13 cellular contexts compared by ENCODE assay signal in the genomic region with DNA sequence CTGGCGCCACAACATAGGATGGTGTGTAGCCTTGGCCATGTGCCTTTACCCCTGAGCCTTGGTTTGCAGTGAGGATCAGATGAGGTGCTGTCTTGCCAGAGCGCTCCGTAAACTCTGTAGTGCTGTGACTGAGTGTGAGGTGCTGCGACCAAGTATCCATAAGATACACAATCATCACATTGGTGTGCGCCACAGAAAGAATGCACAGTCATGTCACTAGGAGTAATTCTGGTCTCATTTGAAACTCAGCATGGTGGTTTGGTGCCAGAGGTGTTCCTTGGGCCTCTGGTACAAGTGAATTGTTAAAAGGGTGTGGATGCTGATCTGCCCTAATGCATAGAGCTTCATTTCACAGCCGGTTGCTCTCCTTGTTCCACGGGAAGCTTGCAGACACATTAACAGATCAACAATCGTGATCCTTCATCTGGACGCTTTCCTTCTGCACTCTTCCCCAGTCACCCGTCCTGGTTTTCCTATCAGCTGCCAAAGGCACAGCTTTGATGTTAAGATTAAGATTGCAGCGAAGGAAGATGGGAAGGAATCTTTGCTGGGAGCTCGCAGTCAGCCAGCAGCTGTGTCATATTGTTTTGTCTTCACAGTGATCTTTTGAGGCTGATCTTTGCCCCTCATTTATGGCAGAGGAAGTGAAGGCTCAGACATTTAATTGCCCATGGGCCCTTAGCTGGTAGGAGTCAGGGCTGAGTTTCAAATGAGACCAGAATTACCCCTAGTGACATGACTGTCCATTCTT.
DNase-seq lines count a peak whose midpoint lies in the region; ATAC-seq and TF ChIP-seq lines count a peak whose summit lies in the region.
"Had no signal": no experiment of that assay in that cellular context is flagged by ENCODE, and none has a peak within 500 bp of the region (broad histone marks: within the 10 kb centered on the region; RNA-seq: fewer than 3 reads in every experiment).

No MANE protein-coding gene starts in this region.

- H3K27me3 Mint-ChIP-seq in activated CD4-positive, alpha-beta T cell treated with anti-CD3 and anti-CD28 coated beads, Interleukin-2, amount 10 ng/mL, durations not matched to agents 24 days and 14 days, result no peaks in the 10 kb centered on the region
- peaks cover 3% of the 10 kb centered on the region for H3K27me3 Mint-ChIP-seq in nephron progenitor cell (ENCODE audit: low read depth, poor library complexity)
- H3K27me3 Mint-ChIP-seq in activated T-helper 2 cell treated with anti-CD3 and anti-CD28 coated beads, Interferon-gamma antibody, Interleukin-2, Interleukin-4, amounts not matched to agents 10 μg/mL and 5 μg/mL and 100 μg/mL, durations not matched to agents 14 hours and 24 hours and 36 hours (ENCODE audit: low read depth), result no peaks in the 10 kb centered on the region
- H3K27me3 Mint-ChIP-seq: stimulated activated naive CD8-positive, alpha-beta T cell treated with anti-CD3 and anti-CD28 coated beads, Interleukin-15, amount 100 ng/mL, for 72 hours had no signal

- no peak overlapping the region for H3K4me3 Mint-ChIP-seq in activated CD4-positive, alpha-beta T cell treated with anti-CD3 and anti-CD28 coated beads, Interleukin-2, amount 10 ng/mL, durations not matched to agents 24 days and 14 days
- H3K4me3 Mint-ChIP-seq in nephron progenitor cell, result no peak overlapping the region
- no peak overlapping the region for H3K4me3 Mint-ChIP-seq in activated T-helper 2 cell treated with anti-CD3 and anti-CD28 coated beads, Interferon-gamma antibody, Interleukin-2, Interleukin-4, amounts not matched to agents 10 μg/mL and 5 μg/mL and 100 μg/mL, durations not matched to agents 14 hours and 24 hours and 36 hours (ENCODE audit: low read depth)
- H3K4me3 Mint-ChIP-seq: stimulated activated naive CD8-positive, alpha-beta T cell treated with anti-CD3 and anti-CD28 coated beads, Interleukin-15, amount 100 ng/mL, for 72 hours had no signal

- no peaks in the 10 kb centered on the region for H3K36me3 ChIP-seq in duodenal mucosa (ENCODE audit: control insufficient read depth in 1 of 2, insufficient read depth in 2 of 2, low read length in 2 of 2)
- H3K36me3 ChIP-seq in vagina, result no peaks in the 10 kb centered on the region

- no peak for DNase-seq in activated CD4-positive, alpha-beta T cell treated with anti-CD3 and anti-CD28 coated beads, Interleukin-2, amount 10 ng/mL, durations not matched to agents 24 days and 14 days
- no peak for DNase-seq in activated CD4-positive, alpha-beta T cell treated with anti-CD3 and anti-CD28 coated beads, Interleukin-2, amount 50 U/mL, for 4 hours
- no peak for DNase-seq in nephron progenitor cell
- DNase-seq in vagina (ENCODE audit: extremely low spot score in 2 of 2), result no peak
- DNase-seq in cerebellar nuclear complex (lab: John Stamatoyannopoulos, UW), result no peak
- no peak for DNase-seq in activated T-helper 2 cell treated with anti-CD3 and anti-CD28 coated beads, Interferon-gamma antibody, Interleukin-2, Interleukin-4, amounts not matched to agents 10 μg/mL and 5 μg/mL and 100 μg/mL, durations not matched to agents 14 hours and 24 hours and 36 hours (ENCODE audit: low spot score)
- DNase-seq: activated CD4-positive, alpha-beta T cell treated with anti-CD3 and anti-CD28 coated beads for 1 hour; hippocampal formation; NCI-H1694 treated with DMSO at 0.1 percent for 48 hours; stimulated activated CD4-positive, alpha-beta T cell treated with anti-CD3 and anti-CD28 coated beads, Interleukin-4, amount 100 ng/mL, for 4 hours; stimulated activated naive CD8-positive, alpha-beta T cell treated with anti-CD3 and anti-CD28 coated beads, Interleukin-15, amount 100 ng/mL, for 72 hours had no signal

- H3K4me3 ChIP-seq in duodenal mucosa (ENCODE audit: low read depth in 1 of 2, low read length in 2 of 2) (peak overlapping the region; percentile 1 to 8), vagina (no peak overlapping the region)

- H3K9me3 Mint-ChIP-seq in activated CD4-positive, alpha-beta T cell treated with anti-CD3 and anti-CD28 coated beads, Interleukin-2, amount 10 ng/mL, durations not matched to agents 24 days and 14 days, result no peaks in the 10 kb centered on the region
- H3K9me3 Mint-ChIP-seq in nephron progenitor cell, result no peaks in the 10 kb centered on the region
- H3K9me3 Mint-ChIP-seq in activated T-helper 2 cell treated with anti-CD3 and anti-CD28 coated beads, Interferon-gamma antibody, Interleukin-2, Interleukin-4, amounts not matched to agents 10 μg/mL and 5 μg/mL and 100 μg/mL, durations not matched to agents 14 hours and 24 hours and 36 hours, result no peaks in the 10 kb centered on the region
- H3K9me3 Mint-ChIP-seq: stimulated activated naive CD8-positive, alpha-beta T cell treated with anti-CD3 and anti-CD28 coated beads, Interleukin-15, amount 100 ng/mL, for 72 hours had no signal

- intact Hi-C loops in activated CD4-positive, alpha-beta T cell treated with anti-CD3 and anti-CD28 coated beads, Interleukin-2, amount 10 ng/mL, durations not matched to agents 24 days and 14 days (cut with micrococcal nuclease), result no loop called here
- intact Hi-C loops in vagina (cut with DNase I), result no loop called here
- intact Hi-C loops in activated T-helper 2 cell treated with anti-CD3 and anti-CD28 coated beads, Interferon-gamma antibody, Interleukin-2, Interleukin-4, amounts not matched to agents 10 μg/mL and 5 μg/mL and 100 μg/mL, durations not matched to agents 14 hours and 24 hours and 36 hours (cut with micrococcal nuclease), result no loop called here

- no peak for TF ChIP-seq CTCF in nephron progenitor cell (IDR thresholded peaks at IDR 0.05)
- TF ChIP-seq CTCF in vagina (IDR thresholded peaks at IDR 0.05), result no peak

- H3K27ac ChIP-seq in duodenal mucosa (ENCODE audit: low read depth, low read length) (peak overlapping the region; percentile 3), vagina (peak overlapping the region; percentile 43)

- H3K27ac Mint-ChIP-seq in activated CD4-positive, alpha-beta T cell treated with anti-CD3 and anti-CD28 coated beads, Interleukin-2, amount 10 ng/mL, durations not matched to agents 24 days and 14 days, result peak overlapping the region; percentile 8
- peak overlapping the region; percentile 95 for H3K27ac Mint-ChIP-seq in nephron progenitor cell
- no peak overlapping the region for H3K27ac Mint-ChIP-seq in activated T-helper 2 cell treated with anti-CD3 and anti-CD28 coated beads, Interferon-gamma antibody, Interleukin-2, Interleukin-4, amounts not matched to agents 10 μg/mL and 5 μg/mL and 100 μg/mL, durations not matched to agents 14 hours and 24 hours and 36 hours

- H3K4me1 ChIP-seq in duodenal mucosa (ENCODE audit: control insufficient read depth in 1 of 2, insufficient read depth in 2 of 2, low read length in 2 of 2) (peaks cover 58 to 62% of the 10 kb centered on the region in 2 donors), vagina (peaks cover 72% of the 10 kb centered on the region)

- H3K9me3 ChIP-seq in duodenal mucosa (ENCODE audit: control insufficient read depth in 1 of 2, low read length in 2 of 2), result no peaks in the 10 kb centered on the region
- no peaks in the 10 kb centered on the region for H3K9me3 ChIP-seq in vagina

- TF ChIP-seq POLR2A in vagina (IDR thresholded peaks at IDR 0.05), result no peak

- H3K27me3 ChIP-seq in duodenal mucosa (ENCODE audit: control insufficient read depth in 1 of 2, insufficient read depth in 2 of 2, low read length in 2 of 2), result no peaks in the 10 kb centered on the region
- no peaks in the 10 kb centered on the region for H3K27me3 ChIP-seq in vagina

- peaks cover 61% of the 10 kb centered on the region for H3K4me1 Mint-ChIP-seq in activated CD4-positive, alpha-beta T cell treated with anti-CD3 and anti-CD28 coated beads, Interleukin-2, amount 10 ng/mL, durations not matched to agents 24 days and 14 days
- peaks cover 73% of the 10 kb centered on the region for H3K4me1 Mint-ChIP-seq in nephron progenitor cell
- H3K4me1 Mint-ChIP-seq in activated T-helper 2 cell treated with anti-CD3 and anti-CD28 coated beads, Interferon-gamma antibody, Interleukin-2, Interleukin-4, amounts not matched to agents 10 μg/mL and 5 μg/mL and 100 μg/mL, durations not matched to agents 14 hours and 24 hours and 36 hours (ENCODE audit: low read depth), result peaks cover 44% of the 10 kb centered on the region

- peaks cover 2% of the 10 kb centered on the region for H3K36me3 Mint-ChIP-seq in activated CD4-positive, alpha-beta T cell treated with anti-CD3 and anti-CD28 coated beads, Interleukin-2, amount 10 ng/mL, durations not matched to agents 24 days and 14 days (ENCODE audit: low read depth)
- no peaks in the 10 kb centered on the region for H3K36me3 Mint-ChIP-seq in nephron progenitor cell (ENCODE audit: low read depth)
- no peaks in the 10 kb centered on the region for H3K36me3 Mint-ChIP-seq in activated T-helper 2 cell treated with anti-CD3 and anti-CD28 coated beads, Interferon-gamma antibody, Interleukin-2, Interleukin-4, amounts not matched to agents 10 μg/mL and 5 μg/mL and 100 μg/mL, durations not matched to agents 14 hours and 24 hours and 36 hours (ENCODE audit: low read depth)

- no peak for ATAC-seq in GM21515 (IDR thresholded peaks at IDR 0.05; ENCODE audit: unreplicated experiment)
- ATAC-seq: stimulated activated naive CD8-positive, alpha-beta T cell treated with anti-CD3 and anti-CD28 coated beads, Interleukin-15, amount 100 ng/mL, for 72 hours had no signal

- no peak overlapping the region for H3K9ac ChIP-seq in duodenal mucosa (ENCODE audit: low read depth in 1 of 2, low read length in 2 of 2)

Comparison
In these comparisons a context has a peak if more than half of its experiments do, and no peak if none do; other contexts are left out.
1. H3K4me3 ChIP-seq: peak in duodenal mucosa (2 of 2); none in vagina (0 of 2).